Comparison of ENCODE assay signal across 16 cellular contexts in the genomic region with DNA sequence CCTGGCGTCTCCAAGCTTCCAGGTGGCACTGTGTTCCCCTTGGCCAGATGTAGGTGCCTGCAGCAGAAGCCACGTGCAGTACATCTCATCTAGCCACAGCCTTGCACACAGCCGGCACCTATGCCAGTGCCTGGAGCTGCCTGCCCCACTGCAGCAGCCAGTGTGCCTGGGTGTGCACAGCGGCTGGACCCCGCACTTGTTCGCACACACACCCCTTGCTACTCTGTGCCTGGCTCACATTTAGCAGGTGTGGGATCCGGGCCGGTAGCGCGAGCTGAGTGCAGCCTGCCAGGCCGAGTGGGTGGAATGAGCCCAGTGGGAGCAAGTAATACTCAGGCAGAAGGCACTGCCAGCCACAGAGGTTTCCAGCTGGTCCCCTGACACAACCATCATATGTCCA. TPM values are rescaled to one million over a fixed set of nuclear protein-coding genes. Genes with fewer than 3 reads are reported as not detected.
DNase-seq lines count a peak whose midpoint lies in the region; ATAC-seq and TF ChIP-seq lines count a peak whose summit lies in the region.
"Had no signal": no experiment of that assay in that cellular context is flagged by ENCODE, and none has a peak within 500 bp of the region (broad histone marks: within the 10 kb centered on the region; RNA-seq: fewer than 3 reads in every experiment).

No MANE protein-coding gene starts in this region.

- H3K27ac ChIP-seq in HEK293 (ENCODE audit: extremely low read depth, low read depth, low read length) (no peak overlapping the region), spleen (no peak overlapping the region)
- H3K27ac ChIP-seq: BLaER1 treated with 17β-estradiol and CSF1 and Interleukin-3, amounts not matched to agents 10 nM and 100 nM had no signal

- peaks cover 3% of the 10 kb centered on the region for H3K9me3 Mint-ChIP-seq in glutamatergic neuron (ENCODE audit: unreplicated experiment)
- peaks cover 8% of the 10 kb centered on the region for H3K9me3 Mint-ChIP-seq in activated T-helper 1 cell treated with anti-CD3 and anti-CD28 coated beads, Interleukin-12 subunit alpha, Interleukin-12 subunit beta, Interleukin-2, Interleukin-4 antibody, amounts not matched to agents 30 ng/mL and 10 ng/mL and 1 ng/mL, durations not matched to agents 14 hours and 24 hours and 36 hours
- H3K9me3 Mint-ChIP-seq: H9 had no signal

- H3K9me3 ChIP-seq in HEK293 (ENCODE audit: control insufficient read depth, insufficient read depth, low read depth, low read length) (no peaks in the 10 kb centered on the region), spleen (no peaks in the 10 kb centered on the region)

- no peak overlapping the region for H3K27ac Mint-ChIP-seq in glutamatergic neuron (ENCODE audit: unreplicated experiment)
- no peak overlapping the region for H3K27ac Mint-ChIP-seq in activated T-helper 1 cell treated with anti-CD3 and anti-CD28 coated beads, Interleukin-12 subunit alpha, Interleukin-12 subunit beta, Interleukin-2, Interleukin-4 antibody, amounts not matched to agents 30 ng/mL and 10 ng/mL and 1 ng/mL, durations not matched to agents 14 hours and 24 hours and 36 hours
- H3K27ac Mint-ChIP-seq: CD4-positive, CD25-positive, alpha-beta regulatory T cell; H9 had no signal

- TF ChIP-seq CTCF in HEK293 (tag by site-specific recombination; IDR thresholded peaks at IDR 0.05), result no peak
- TF ChIP-seq CTCF in glutamatergic neuron (IDR thresholded peaks at IDR 0.05; ENCODE audit: partially characterized antibody, unreplicated experiment), result no peak
- no peak for TF ChIP-seq CTCF in spleen (IDR thresholded peaks at IDR 0.05 in 8 of 11, conservative IDR thresholded peaks at IDR 0.05 in 3 of 11)

- H3K4me1 ChIP-seq in HEK293 (ENCODE audit: control insufficient read depth, insufficient read depth, low read length) (no peaks in the 10 kb centered on the region), spleen (no peaks in the 10 kb centered on the region)

- no peaks in the 10 kb centered on the region for H3K27me3 ChIP-seq in spleen (replicated peaks in 1 of 7)
- H3K27me3 ChIP-seq: BLaER1 treated with 17β-estradiol and CSF1 and Interleukin-3, amounts not matched to agents 10 nM and 100 nM had no signal

- POLR2A ChIA-PET in HEK293 (lab: Yijun Ruan, JAX), result no interaction called here

- no peak overlapping the region for H3K4me3 ChIP-seq in HEK293 (ENCODE audit: low read depth, low read length)
- H3K4me3 ChIP-seq in spleen, result no peak overlapping the region
- H3K4me3 ChIP-seq: BLaER1 treated with 17β-estradiol and CSF1 and Interleukin-3, amounts not matched to agents 10 nM and 100 nM had no signal

- peaks cover 7% of the 10 kb centered on the region for H3K4me1 Mint-ChIP-seq in glutamatergic neuron (ENCODE audit: low read depth, unreplicated experiment)
- H3K4me1 Mint-ChIP-seq in activated T-helper 1 cell treated with anti-CD3 and anti-CD28 coated beads, Interleukin-12 subunit alpha, Interleukin-12 subunit beta, Interleukin-2, Interleukin-4 antibody, amounts not matched to agents 30 ng/mL and 10 ng/mL and 1 ng/mL, durations not matched to agents 14 hours and 24 hours and 36 hours (ENCODE audit: low read depth), result peaks cover 52% of the 10 kb centered on the region
- H3K4me1 Mint-ChIP-seq: H9 had no signal

- peak; percentile 37 for DNase-seq in NCI-H2171 treated with DMSO at 0.1 percent for 48 hours (lab: John Stamatoyannopoulos, UW)
- DNase-seq in NCI-H2171 (lab: John Stamatoyannopoulos, UW), result no peak
- peak; percentile 22 for DNase-seq in glutamatergic neuron
- DNase-seq in spleen, result peak; percentile 60
- DNase-seq in activated T-helper 1 cell treated with anti-CD3 and anti-CD28 coated beads, Interleukin-12 subunit alpha, Interleukin-12 subunit beta, Interleukin-2, Interleukin-4 antibody, amounts not matched to agents 30 ng/mL and 10 ng/mL and 1 ng/mL, durations not matched to agents 14 hours and 24 hours and 36 hours (ENCODE audit: low spot score), result no peak
- DNase-seq in kidney glomerular epithelial cell (lab: John Stamatoyannopoulos, UW), result no peak
- DNase-seq: 8988T; AML-193; CD4-positive, CD25-positive, alpha-beta regulatory T cell; DMS79; EL; GOT3; H9 had no signal

- TF ChIP-seq POLR2A in spleen (IDR thresholded peaks at IDR 0.05), result no peak

- no peaks in the 10 kb centered on the region for H3K36me3 ChIP-seq in HEK293 (ENCODE audit: control insufficient read depth in 2 of 2, insufficient read depth in 1 of 2, low read length in 2 of 2)
- no peaks in the 10 kb centered on the region for H3K36me3 ChIP-seq in spleen
- H3K36me3 ChIP-seq: BLaER1 treated with 17β-estradiol and CSF1 and Interleukin-3, amounts not matched to agents 10 nM and 100 nM had no signal

- H3K36me3 Mint-ChIP-seq in glutamatergic neuron (ENCODE audit: unreplicated experiment), result no peaks in the 10 kb centered on the region
- H3K36me3 Mint-ChIP-seq in activated T-helper 1 cell treated with anti-CD3 and anti-CD28 coated beads, Interleukin-12 subunit alpha, Interleukin-12 subunit beta, Interleukin-2, Interleukin-4 antibody, amounts not matched to agents 30 ng/mL and 10 ng/mL and 1 ng/mL, durations not matched to agents 14 hours and 24 hours and 36 hours (ENCODE audit: low read depth), result peaks cover 14% of the 10 kb centered on the region
- H3K36me3 Mint-ChIP-seq: CD4-positive, CD25-positive, alpha-beta regulatory T cell had no signal

- WGBS in spleen, 5 donors, result 91 to 97% (median 96%) methylated on average over 8 to 11 of the region's 11 CpGs

- no peak overlapping the region for H3K4me3 Mint-ChIP-seq in glutamatergic neuron (ENCODE audit: unreplicated experiment)
- H3K4me3 Mint-ChIP-seq in activated T-helper 1 cell treated with anti-CD3 and anti-CD28 coated beads, Interleukin-12 subunit alpha, Interleukin-12 subunit beta, Interleukin-2, Interleukin-4 antibody, amounts not matched to agents 30 ng/mL and 10 ng/mL and 1 ng/mL, durations not matched to agents 14 hours and 24 hours and 36 hours, result no peak overlapping the region
- H3K4me3 Mint-ChIP-seq: CD4-positive, CD25-positive, alpha-beta regulatory T cell; H9 had no signal

- peaks cover 2% of the 10 kb centered on the region for H3K27me3 Mint-ChIP-seq in glutamatergic neuron (ENCODE audit: unreplicated experiment)
- H3K27me3 Mint-ChIP-seq in activated T-helper 1 cell treated with anti-CD3 and anti-CD28 coated beads, Interleukin-12 subunit alpha, Interleukin-12 subunit beta, Interleukin-2, Interleukin-4 antibody, amounts not matched to agents 30 ng/mL and 10 ng/mL and 1 ng/mL, durations not matched to agents 14 hours and 24 hours and 36 hours (ENCODE audit: insufficient read depth), result no peaks in the 10 kb centered on the region
- H3K27me3 Mint-ChIP-seq: CD4-positive, CD25-positive, alpha-beta regulatory T cell had no signal

- no peak for ATAC-seq in HG03139 (IDR thresholded peaks at IDR 0.05; ENCODE audit: unreplicated experiment)

- CTCF ChIA-PET in HEK293 (lab: Yijun Ruan, JAX), result interaction anchor here (2.7 kb wide), 1 partner anchor 9 kb away, joined by 11 read pairs; no protein-coding TSS in a partner anchor

- intact Hi-C loops in spleen (cut with DNase I; ENCODE audit: low total_unique reads), result no loop called here
- intact Hi-C loops in activated T-helper 1 cell treated with anti-CD3 and anti-CD28 coated beads, Interleukin-12 subunit alpha, Interleukin-12 subunit beta, Interleukin-2, Interleukin-4 antibody, amounts not matched to agents 30 ng/mL and 10 ng/mL and 1 ng/mL, durations not matched to agents 14 hours and 24 hours and 36 hours (cut with micrococcal nuclease), result no loop called here

TF ChIP-seq in HEK293, 187 proteins besides CTCF, POLR2A, EP300 and RAD21:
- no peak for TF ChIP-seq YY1 (tag by site-specific recombination; IDR thresholded peaks at IDR 0.05)
- 0 out of 2 replicates have a peak, but pooled peaks have one; percentile 25 for TF ChIP-seq EGR2 (tag by site-specific recombination; IDR thresholded peaks at IDR 0.05; ENCODE audit: low read depth)
- TF ChIP-seq, protein P1, sequence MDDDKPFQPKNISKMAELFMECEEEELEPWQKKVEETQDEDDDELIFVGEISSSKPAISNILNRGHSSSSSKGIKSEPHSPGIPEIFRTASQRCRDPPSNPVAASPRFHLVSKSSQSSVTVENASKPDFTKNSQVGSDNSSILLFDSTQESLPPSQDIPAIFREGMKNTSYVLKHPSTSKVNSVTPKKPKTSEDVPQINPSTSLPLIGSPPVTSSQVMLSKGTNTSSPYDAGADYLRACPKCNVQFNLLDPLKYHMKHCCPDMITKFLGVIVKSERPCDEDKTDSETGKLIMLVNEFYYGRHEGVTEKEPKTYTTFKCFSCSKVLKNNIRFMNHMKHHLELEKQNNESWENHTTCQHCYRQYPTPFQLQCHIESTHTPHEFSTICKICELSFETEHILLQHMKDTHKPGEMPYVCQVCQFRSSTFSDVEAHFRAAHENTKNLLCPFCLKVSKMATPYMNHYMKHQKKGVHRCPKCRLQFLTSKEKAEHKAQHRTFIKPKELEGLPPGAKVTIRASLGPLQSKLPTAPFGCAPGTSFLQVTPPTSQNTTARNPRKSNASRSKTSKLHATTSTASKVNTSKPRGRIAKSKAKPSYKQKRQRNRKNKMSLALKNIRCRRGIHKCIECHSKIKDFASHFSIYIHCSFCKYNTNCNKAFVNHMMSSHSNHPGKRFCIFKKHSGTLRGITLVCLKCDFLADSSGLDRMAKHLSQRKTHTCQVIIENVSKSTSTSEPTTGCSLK (tag by site-specific recombination; IDR thresholded peaks at IDR 0.05), result no peak
- no peak for TF ChIP-seq ZNF571 (tag by site-specific recombination; IDR thresholded peaks at IDR 0.05)

RNA-seq across cellular contexts. Expression of a gene that starts 26.9 kb away (rescaled TPM):
- total RNA-seq in glutamatergic neuron (ENCODE audit: unreplicated experiment) (51.4 TPM), spleen (10 to 100 TPM; 56.3 to 87.6 (median 65.0) TPM)
- polyA plus RNA-seq in spleen, result 10 to 100 TPM; 25.6 to 38.4 (median 30.7) TPM
- 99.3 and 107 TPM in 2 replicates for total RNA-seq in activated T-helper 1 cell treated with anti-CD3 and anti-CD28 coated beads, Interleukin-12 subunit alpha, Interleukin-12 subunit beta, Interleukin-2, Interleukin-4 antibody, amounts not matched to agents 30 ng/mL and 10 ng/mL and 1 ng/mL, durations not matched to agents 14 hours and 24 hours and 36 hours

RNA-seq across cellular contexts. Expression of a gene that starts 48.0 kb away (rescaled TPM):
- total RNA-seq in glutamatergic neuron (ENCODE audit: unreplicated experiment) (35.6 TPM), spleen (10 to 100 TPM; 13.3 to 27.3 (median 15.6) TPM)
- polyA plus RNA-seq in spleen, result 1 to 10 TPM; 2.1 to 5.0 (median 4.4) TPM
- 250 and 276 TPM in 2 replicates for total RNA-seq in activated T-helper 1 cell treated with anti-CD3 and anti-CD28 coated beads, Interleukin-12 subunit alpha, Interleukin-12 subunit beta, Interleukin-2, Interleukin-4 antibody, amounts not matched to agents 30 ng/mL and 10 ng/mL and 1 ng/mL, durations not matched to agents 14 hours and 24 hours and 36 hours

Comparison
In these comparisons a context has a peak if more than half of its experiments do, and no peak if none do; other contexts are left out.
1. DNase-seq: peak in NCI-H2171 treated with DMSO at 0.1 percent for 48 hours (single experiment), glutamatergic neuron (single experiment) and spleen (single experiment); none in NCI-H2171 (single experiment), activated T-helper 1 cell treated with anti-CD3 and anti-CD28 coated beads, Interleukin-12 subunit alpha, Interleukin-12 subunit beta, Interleukin-2, Interleukin-4 antibody, amounts not matched to agents 30 ng/mL and 10 ng/mL and 1 ng/mL, durations not matched to agents 14 hours and 24 hours and 36 hours (single experiment) and kidney glomerular epithelial cell (single experiment).